ENCODE assay signal across 8 cellular contexts in genomic region chr1:46718340-46718726, GRCh38. TPM values are rescaled to one million over a fixed set of nuclear protein-coding genes. Genes with fewer than 3 reads are reported as not detected.
DNase-seq lines count a peak whose midpoint lies in the region; ATAC-seq, FAIRE-seq and TF ChIP-seq lines count a peak whose summit lies in the region.

No MANE protein-coding gene starts in this region.

- H3K27me3 Mint-ChIP-seq in memory B cell, result no peaks in the 10 kb centered on the region

- FAIRE-seq in H54 (lab: Jason Lieb, UNC), result no peak

- H3K4me1 Mint-ChIP-seq in memory B cell, result peaks cover 32% of the 10 kb centered on the region

- TF ChIP-seq CTCF in C4-2B (conservative IDR thresholded peaks at IDR 0.05), result no peak
- TF ChIP-seq CTCF in body of pancreas (IDR thresholded peaks at IDR 0.05), result no peak

- ATAC-seq in HG03571 (IDR thresholded peaks at IDR 0.05; ENCODE audit: unreplicated experiment) (peak; percentile 2), body of pancreas (no peak), memory B cell (ENCODE audit: low read depth) (no peak), GM21619 (IDR thresholded peaks at IDR 0.05; ENCODE audit: unreplicated experiment) (no peak), HG03565 (IDR thresholded peaks at IDR 0.05; ENCODE audit: unreplicated experiment) (no peak)

- TF ChIP-seq POLR2A in body of pancreas (IDR thresholded peaks at IDR 0.05) (no peak), H54 (IDR thresholded peaks at IDR 0.05; ENCODE audit: low read depth, low read length) (no peak)

- no peaks in the 10 kb centered on the region for H3K9me3 Mint-ChIP-seq in memory B cell

- intact Hi-C loops in body of pancreas (cut with DNase I), result no loop called here

- DNase-seq in body of pancreas, result no peak
- no peak for DNase-seq in memory B cell (ENCODE audit: low spot score in 2 of 2)
- DNase-seq in Ammon's horn (ENCODE audit: low spot score), result no peak
- DNase-seq in H54 (ENCODE audit: insufficient read length, low spot score), result no peak

- no peaks in the 10 kb centered on the region for H3K36me3 ChIP-seq in body of pancreas (replicated peaks in 1 of 2; ENCODE audit: insufficient read depth in 1 of 2, low read depth in 2 of 2)

- no peaks in the 10 kb centered on the region for H3K27me3 ChIP-seq in body of pancreas

- peak overlapping the region; percentile 87 for H3K27ac Mint-ChIP-seq in memory B cell

- H3K4me1 ChIP-seq in body of pancreas, result peaks cover 53% of the 10 kb centered on the region

- no peaks in the 10 kb centered on the region for H3K9me3 ChIP-seq in body of pancreas

- 0 to 1% methylated on average over 12 of the region's 12 CpGs for WGBS in body of pancreas, 2 donors

- peak overlapping the region; percentile 92 for H3K4me3 Mint-ChIP-seq in memory B cell

- H3K27ac ChIP-seq in C4-2B (peak overlapping the region; percentile 82), body of pancreas (peak overlapping the region; percentile 57 to 90 (median 81))

- peaks cover 9% of the 10 kb centered on the region for H3K36me3 Mint-ChIP-seq in memory B cell

- H3K4me3 ChIP-seq in body of pancreas, result peak overlapping the region; percentile 70 to 77

RNA-seq across cellular contexts. Expression of gene EFCAB14, which starts 0.6 kb away (rescaled TPM):
- 10 to 100 TPM; 36.9 to 40.7 TPM for total RNA-seq in body of pancreas

RNA-seq across cellular contexts. Expression of gene TEX38, which starts 46.7 kb away (rescaled TPM):
- not detected for total RNA-seq in body of pancreas

RNA-seq across cellular contexts. Expression of gene ATPAF1, which starts 50.2 kb away (rescaled TPM):
- 10 to 100 TPM; 22.8 to 33.0 TPM for total RNA-seq in body of pancreas
